Comparison of ENCODE assay signal across 5 cellular contexts in genomic region chr17:21696842-21697507, GRCh38. TPM values are rescaled to one million over a fixed set of nuclear protein-coding genes. Genes with fewer than 3 reads are reported as not detected.
"Had no signal": no experiment of that assay in that cellular context is flagged by ENCODE, and none has a peak within 500 bp of the region (broad histone marks: within the 10 kb centered on the region; RNA-seq: fewer than 3 reads in every experiment).

No MANE protein-coding gene starts in this region.

RNA-seq across cellular contexts. Expression of gene KCNJ18, which starts 4.7 kb away (rescaled TPM):
- total RNA-seq: GM23338, H1, H9, HT-29, IMR-90 had no signal
- polyA plus RNA-seq: GM23338, H1, IMR-90 had no signal
